ENCODE assay signal across 8 cellular contexts in the genomic region with DNA sequence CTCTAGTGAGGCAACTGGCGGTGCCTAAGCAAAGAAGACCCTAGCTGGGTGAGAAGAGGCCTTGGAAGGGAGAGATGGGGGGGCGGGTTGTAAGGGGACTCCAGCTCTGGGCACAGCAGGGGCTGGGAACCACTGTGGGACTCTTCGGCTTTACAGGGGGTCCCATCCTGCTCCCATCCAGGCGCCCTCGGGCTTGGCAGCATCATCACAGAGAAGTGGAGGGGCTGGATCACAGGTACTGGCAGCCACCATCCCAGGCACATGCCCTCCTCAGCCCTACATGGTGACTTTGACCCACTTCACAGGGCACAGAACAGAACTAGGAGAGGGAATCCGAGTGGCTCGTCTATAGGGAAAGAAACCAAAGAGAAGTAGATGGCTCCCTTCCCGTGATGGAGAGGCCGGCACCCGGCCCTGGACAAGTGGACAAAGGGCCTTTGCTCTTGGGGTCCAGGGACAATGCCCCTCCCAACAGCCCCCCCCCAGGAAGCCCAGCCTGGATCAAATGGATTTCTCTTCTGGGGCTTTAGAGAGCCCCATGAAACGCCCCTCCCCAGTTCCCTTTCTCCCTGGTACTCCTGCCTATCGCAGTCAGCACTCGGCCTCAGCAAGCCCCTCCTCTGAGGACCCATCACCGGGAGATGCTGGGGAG. TPM values are rescaled to one million over a fixed set of nuclear protein-coding genes. Genes with fewer than 3 reads are reported as not detected.
DNase-seq lines count a peak whose midpoint lies in the region; ATAC-seq and TF ChIP-seq lines count a peak whose summit lies in the region.

No MANE protein-coding gene starts in this region.

- H3K36me3 ChIP-seq in ACC112 (ENCODE audit: insufficient read depth, low read length) (no peaks in the 10 kb centered on the region), HUES64 (ENCODE audit: insufficient read depth, low read length) (no peaks in the 10 kb centered on the region)

- H3K27ac ChIP-seq in ACC112 (ENCODE audit: low read depth, low read length) (no peak overlapping the region), HUES64 (ENCODE audit: low read depth, low read length) (no peak overlapping the region)

- DNase-seq in chondrocyte (ENCODE audit: low spot score): no peak
- no peak for DNase-seq in naive B cell

- H3K4me3 Mint-ChIP-seq in chondrocyte (ENCODE audit: unreplicated experiment) (peak overlapping the region; percentile 83), naive B cell (peak overlapping the region in 6 of 8 donors; percentile 84 to 95 (median 89))

- H3K9ac ChIP-seq in HUES64 (ENCODE audit: low read depth, low read length): peak overlapping the region; percentile 62

- no peaks in the 10 kb centered on the region for H3K9me3 Mint-ChIP-seq in chondrocyte (ENCODE audit: low read depth)
- no peaks in the 10 kb centered on the region for H3K9me3 Mint-ChIP-seq in naive B cell

- H3K4me1 Mint-ChIP-seq in chondrocyte (ENCODE audit: low read depth) (peaks cover 48% of the 10 kb centered on the region), naive B cell (peaks cover 38 to 45% (median 42%) of the 10 kb centered on the region in 3 donors)

- ATAC-seq in naive B cell (ENCODE audit: low read depth in 2 of 2) (no peak), GM21390 (IDR thresholded peaks at IDR 0.05; ENCODE audit: unreplicated experiment) (no peak), HG02885 (IDR thresholded peaks at IDR 0.05; ENCODE audit: poor library complexity, unreplicated experiment) (no peak), GM21825 (IDR thresholded peaks at IDR 0.05; ENCODE audit: unreplicated experiment) (no peak), HG03378 (IDR thresholded peaks at IDR 0.05; ENCODE audit: unreplicated experiment) (no peak)

- H3K36me3 Mint-ChIP-seq in chondrocyte (ENCODE audit: low read depth): no peaks in the 10 kb centered on the region
- H3K36me3 Mint-ChIP-seq in naive B cell: no peaks in the 10 kb centered on the region

- H3K27me3 Mint-ChIP-seq in chondrocyte (ENCODE audit: low read depth) (no peaks in the 10 kb centered on the region), naive B cell (no peaks in the 10 kb centered on the region)

- H3K27me3 ChIP-seq in ACC112 (ENCODE audit: insufficient read depth, low read length) (no peaks in the 10 kb centered on the region), HUES64 (ENCODE audit: insufficient read depth, low read length) (peaks cover 34% of the 10 kb centered on the region)

- H3K27ac Mint-ChIP-seq in chondrocyte (ENCODE audit: unreplicated experiment) (peak overlapping the region; percentile 49), naive B cell (peak overlapping the region in 5 of 6 donors; percentile 60 to 93 (median 89))

- no peak overlapping the region for H2AFZ ChIP-seq in ACC112 (ENCODE audit: low read length, unreplicated experiment)

- H3K4me1 ChIP-seq in ACC112 (ENCODE audit: control insufficient read depth, insufficient read depth, low read length, unreplicated experiment): peaks cover 44% of the 10 kb centered on the region
- H3K4me1 ChIP-seq in HUES64 (ENCODE audit: insufficient read depth, low read length): 0 out of 2 replicates have a peak, but pooled peaks cover 3% of the 10 kb centered on the region

- H3K79me2 ChIP-seq in ACC112 (ENCODE audit: control insufficient read depth, insufficient read depth, low read length, unreplicated experiment): peaks cover 56% of the 10 kb centered on the region

- no peak for TF ChIP-seq CTCF in chondrocyte (IDR thresholded peaks at IDR 0.05)

- H3K9me3 ChIP-seq in HUES64 (ENCODE audit: insufficient read depth, low read depth, low read length): no peaks in the 10 kb centered on the region

- H3K4me3 ChIP-seq in ACC112 (ENCODE audit: low read depth, low read length) (peak overlapping the region; percentile 92), HUES64 (ENCODE audit: low read length) (peak overlapping the region; percentile 65)

- WGBS in HUES64: 51% methylated on average over 14 of the region's 14 CpGs

RNA-seq across cellular contexts. Expression of gene ECE1, which starts 54.0 kb away (rescaled TPM):
- polyA plus RNA-seq in HUES64 (2013, experiment 1 of 2): 29.4 TPM
- polyA plus RNA-seq in HUES64 (2013, experiment 2 of 2): 36.1 TPM
- 83.7 to 99.2 TPM (median 98.5 TPM) in 3 replicates for total RNA-seq in chondrocyte
- 10 to 100 TPM in 5 of 6 donors, 1 to 10 TPM in 1; 6.9 to 44.5 (median 20.8) TPM for polyA plus RNA-seq in naive B cell (ENCODE audit: low read depth in 6 of 6)
